Comparison of ENCODE assay signal across 1 cellular context in the genomic region with DNA sequence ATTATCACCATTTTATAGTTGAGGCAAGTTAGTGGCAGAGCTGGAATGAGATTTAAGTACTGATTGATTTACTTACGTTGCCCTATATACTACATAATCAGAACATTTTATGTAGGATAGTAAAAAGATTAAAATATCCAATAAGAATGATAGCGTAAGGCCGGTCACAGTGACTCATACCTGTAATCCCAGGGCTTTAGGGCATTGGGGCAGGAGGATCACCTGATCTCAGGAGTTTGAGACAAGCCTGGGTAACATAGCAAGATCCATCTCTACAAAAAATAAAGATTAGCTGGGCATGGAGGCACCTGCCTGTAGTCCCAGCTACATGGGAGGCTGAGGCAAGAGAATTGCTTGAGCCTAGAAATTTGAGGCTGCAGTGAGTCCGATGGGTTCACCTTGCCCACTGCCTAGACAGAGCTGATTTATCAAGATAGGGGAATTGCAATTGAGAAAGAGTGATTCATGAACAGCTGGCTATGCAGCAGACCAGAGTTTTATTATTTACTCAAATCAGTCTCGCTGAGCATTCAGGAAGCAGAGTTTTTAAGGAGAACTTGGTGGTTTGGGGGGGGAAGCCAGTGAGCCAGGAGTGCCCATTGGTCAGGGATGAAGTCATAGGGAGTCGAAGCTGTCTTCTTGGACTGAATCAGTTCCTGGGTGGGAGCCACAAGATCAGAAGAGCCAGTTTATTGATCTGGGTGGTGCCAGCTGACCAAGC.
A peak's percentile ranks its signal among the peaks of the same experiment; 100 is the strongest.
TF ChIP-seq lines count a peak whose summit lies in the region.

No MANE protein-coding gene starts in this region.

TF ChIP-seq in HepG2, 621 proteins besides CTCF, POLR2A, EP300 and RAD21 (continued from another document):
- TF ChIP-seq, protein P1, sequence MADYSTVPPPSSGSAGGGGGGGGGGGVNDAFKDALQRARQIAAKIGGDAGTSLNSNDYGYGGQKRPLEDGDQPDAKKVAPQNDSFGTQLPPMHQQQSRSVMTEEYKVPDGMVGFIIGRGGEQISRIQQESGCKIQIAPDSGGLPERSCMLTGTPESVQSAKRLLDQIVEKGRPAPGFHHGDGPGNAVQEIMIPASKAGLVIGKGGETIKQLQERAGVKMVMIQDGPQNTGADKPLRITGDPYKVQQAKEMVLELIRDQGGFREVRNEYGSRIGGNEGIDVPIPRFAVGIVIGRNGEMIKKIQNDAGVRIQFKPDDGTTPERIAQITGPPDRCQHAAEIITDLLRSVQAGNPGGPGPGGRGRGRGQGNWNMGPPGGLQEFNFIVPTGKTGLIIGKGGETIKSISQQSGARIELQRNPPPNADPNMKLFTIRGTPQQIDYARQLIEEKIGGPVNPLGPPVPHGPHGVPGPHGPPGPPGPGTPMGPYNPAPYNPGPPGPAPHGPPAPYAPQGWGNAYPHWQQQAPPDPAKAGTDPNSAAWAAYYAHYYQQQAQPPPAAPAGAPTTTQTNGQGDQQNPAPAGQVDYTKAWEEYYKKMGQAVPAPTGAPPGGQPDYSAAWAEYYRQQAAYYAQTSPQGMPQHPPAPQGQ (CRISPR knock-in tag; IDR thresholded peaks at IDR 0.05; ENCODE audit: borderline replicate concordance) = no peak
- TF ChIP-seq NAIF1 (CRISPR knock-in tag; IDR thresholded peaks at IDR 0.05; ENCODE audit: borderline replicate concordance) (no peak), ZNF792 (CRISPR knock-in tag; IDR thresholded peaks at IDR 0.05) (peak; percentile 94), ZNF296 (CRISPR knock-in tag; conservative IDR thresholded peaks at IDR 0.05) (no peak), NFKBIZ (CRISPR knock-in tag; IDR thresholded peaks at IDR 0.05) (no peak)
- TF ChIP-seq, protein P2, sequence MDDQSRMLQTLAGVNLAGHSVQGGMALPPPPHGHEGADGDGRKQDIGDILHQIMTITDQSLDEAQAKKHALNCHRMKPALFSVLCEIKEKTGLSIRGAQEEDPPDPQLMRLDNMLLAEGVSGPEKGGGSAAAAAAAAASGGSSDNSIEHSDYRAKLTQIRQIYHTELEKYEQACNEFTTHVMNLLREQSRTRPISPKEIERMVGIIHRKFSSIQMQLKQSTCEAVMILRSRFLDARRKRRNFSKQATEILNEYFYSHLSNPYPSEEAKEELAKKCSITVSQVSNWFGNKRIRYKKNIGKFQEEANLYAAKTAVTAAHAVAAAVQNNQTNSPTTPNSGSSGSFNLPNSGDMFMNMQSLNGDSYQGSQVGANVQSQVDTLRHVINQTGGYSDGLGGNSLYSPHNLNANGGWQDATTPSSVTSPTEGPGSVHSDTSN (CRISPR knock-in tag; IDR thresholded peaks at IDR 0.05; ENCODE audit: borderline replicate concordance) = no peak
- TF ChIP-seq, protein P3, sequence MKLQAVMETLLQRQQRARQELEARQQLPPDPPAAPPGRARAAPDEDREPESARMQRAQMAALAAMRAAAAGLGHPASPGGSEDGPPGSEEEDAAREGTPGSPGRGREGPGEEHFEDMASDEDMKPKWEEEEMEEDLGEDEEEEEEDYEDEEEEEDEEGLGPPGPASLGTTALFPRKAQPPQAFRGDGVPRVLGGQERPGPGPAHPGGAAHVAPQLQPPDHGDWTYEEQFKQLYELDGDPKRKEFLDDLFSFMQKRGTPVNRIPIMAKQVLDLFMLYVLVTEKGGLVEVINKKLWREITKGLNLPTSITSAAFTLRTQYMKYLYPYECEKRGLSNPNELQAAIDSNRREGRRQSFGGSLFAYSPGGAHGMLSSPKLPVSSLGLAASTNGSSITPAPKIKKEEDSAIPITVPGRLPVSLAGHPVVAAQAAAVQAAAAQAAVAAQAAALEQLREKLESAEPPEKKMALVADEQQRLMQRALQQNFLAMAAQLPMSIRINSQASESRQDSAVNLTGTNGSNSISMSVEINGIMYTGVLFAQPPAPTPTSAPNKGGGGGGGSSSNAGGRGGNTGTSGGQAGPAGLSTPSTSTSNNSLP (IDR thresholded peaks at IDR 0.05; ENCODE audit: low read depth, low read length) = 0 out of 2 replicates have a peak, but pooled peaks have one; percentile 22
- TF ChIP-seq, protein P4, sequence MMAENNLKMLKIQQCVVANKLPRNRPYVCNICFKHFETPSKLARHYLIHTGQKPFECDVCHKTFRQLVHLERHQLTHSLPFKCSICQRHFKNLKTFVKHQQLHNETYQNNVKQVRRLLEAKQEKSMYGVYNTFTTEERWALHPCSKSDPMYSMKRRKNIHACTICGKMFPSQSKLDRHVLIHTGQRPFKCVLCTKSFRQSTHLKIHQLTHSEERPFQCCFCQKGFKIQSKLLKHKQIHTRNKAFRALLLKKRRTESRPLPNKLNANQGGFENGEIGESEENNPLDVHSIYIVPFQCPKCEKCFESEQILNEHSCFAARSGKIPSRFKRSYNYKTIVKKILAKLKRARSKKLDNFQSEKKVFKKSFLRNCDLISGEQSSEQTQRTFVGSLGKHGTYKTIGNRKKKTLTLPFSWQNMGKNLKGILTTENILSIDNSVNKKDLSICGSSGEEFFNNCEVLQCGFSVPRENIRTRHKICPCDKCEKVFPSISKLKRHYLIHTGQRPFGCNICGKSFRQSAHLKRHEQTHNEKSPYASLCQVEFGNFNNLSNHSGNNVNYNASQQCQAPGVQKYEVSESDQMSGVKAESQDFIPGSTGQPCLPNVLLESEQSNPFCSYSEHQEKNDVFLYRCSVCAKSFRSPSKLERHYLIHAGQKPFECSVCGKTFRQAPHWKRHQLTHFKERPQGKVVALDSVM (CRISPR knock-in tag; IDR thresholded peaks at IDR 0.05) = 0 out of 2 replicates have a peak, but pooled peaks have one; percentile 31
TF ChIP-seq in HepG2: peak in this region for 3.
